In genomic region chr6:36422714-36423100, GRCh38 we compare ENCODE assay signal across 2 cellular contexts.
TF ChIP-seq lines count a peak whose summit lies in the region.

No MANE protein-coding gene starts in this region.

TF ChIP-seq in SK-N-SH, 30 proteins besides CTCF, POLR2A, EP300 and RAD21 (continued from another document):
- TF ChIP-seq MXI1 (IDR thresholded peaks at IDR 0.05; ENCODE audit: low read depth, low read length) = no peak; the same call in 1 of the 2 replicates
- TF ChIP-seq USF2 (IDR thresholded peaks at IDR 0.05; ENCODE audit: borderline replicate concordance, low read depth, low read length) = no peak
- no peak for TF ChIP-seq PBX3 (IDR thresholded peaks at IDR 0.05)
TF ChIP-seq in SK-N-SH: peak in this region for 0.

TF ChIP-seq in SK-N-SH treated with all-trans-retinoic acid at 6 μM for 48 hours, 23 proteins besides CTCF, POLR2A, EP300 and RAD21 (continued from another document):
- TF ChIP-seq CSRNP3 (CRISPR knock-in tag; IDR thresholded peaks at IDR 0.05) (no peak), PPARA (CRISPR knock-in tag; IDR thresholded peaks at IDR 0.05; ENCODE audit: borderline replicate concordance) (no peak), RARB (CRISPR knock-in tag; IDR thresholded peaks at IDR 0.05) (no peak), BACH2 (CRISPR knock-in tag; IDR thresholded peaks at IDR 0.05; ENCODE audit: borderline replicate concordance) (no peak), ZFP30 (CRISPR knock-in tag; IDR thresholded peaks at IDR 0.05) (no peak), CREB5 (CRISPR knock-in tag; IDR thresholded peaks at IDR 0.05; ENCODE audit: low read depth) (no peak), CSDC2 (CRISPR knock-in tag; IDR thresholded peaks at IDR 0.05) (no peak), ZFP3 (CRISPR knock-in tag; IDR thresholded peaks at IDR 0.05) (no peak), ZNF8 (CRISPR knock-in tag; IDR thresholded peaks at IDR 0.05) (no peak)
TF ChIP-seq in SK-N-SH treated with all-trans-retinoic acid at 6 μM for 48 hours: peak in this region for 0.
